ENCODE assay signal across 30 cellular contexts in the genomic region with DNA sequence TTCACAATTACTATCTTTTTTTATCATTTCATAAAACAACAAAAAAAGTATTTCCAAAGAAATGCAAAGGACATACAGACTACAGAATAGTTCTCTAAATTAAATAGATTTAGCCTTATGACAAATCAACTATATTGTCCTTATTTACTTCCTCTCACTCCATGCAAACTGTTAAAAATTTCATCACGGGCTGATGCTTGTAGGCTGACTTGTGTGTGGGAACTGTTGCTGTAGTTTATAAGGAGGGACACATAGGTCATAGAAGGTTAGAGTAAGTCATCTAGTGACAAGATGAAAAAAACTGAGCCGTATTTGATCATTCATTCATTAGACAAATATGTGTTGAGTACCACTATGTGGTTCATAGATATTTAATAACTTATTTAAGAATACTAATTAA.
"Had no signal": no experiment of that assay in that cellular context is flagged by ENCODE, and none has a peak within 500 bp of the region (broad histone marks: within the 10 kb centered on the region; RNA-seq: fewer than 3 reads in every experiment).

No MANE protein-coding gene starts in this region.

- H3K4me1 ChIP-seq: SJSA1 had no signal

- H3K27me3 ChIP-seq: adrenal gland, SJSA1 had no signal

- DNase-seq: activated B cell treated with CpG ODN at 0.5 μM for 24 hours; activated CD4-positive, alpha-beta memory T cell treated with anti-CD3 and anti-CD28 coated beads for 36 hours; activated CD4-positive, alpha-beta T cell treated with anti-CD3 and anti-CD28 coated beads for 4 hours; activated CD4-positive, alpha-beta T cell treated with anti-CD3 and anti-CD28 coated beads, Interleukin-2, amount 50 U/mL, for 1 hour; activated CD4-positive, CD25-positive, alpha-beta regulatory T cell treated with anti-CD3 and anti-CD28 coated beads, Interleukin-2, amount 50 U/mL, for 72 hours; activated CD8-positive, alpha-beta memory T cell treated with anti-CD3 and anti-CD28 coated beads, Interleukin-2, amount 50 U/mL, for 4 hours; activated gamma-delta T cell treated with Interleukin-2 at 50 U/mL for 16 hours; activated naive CD4-positive, alpha-beta T cell treated with anti-CD3 and anti-CD28 coated beads for 36 hours; activated T-cell treated with anti-CD3 and anti-CD28 coated beads for 4 hours; activated T-cell treated with anti-CD3 and anti-CD28 coated beads, Interleukin-2, amount 50 U/mL, for 4 hours; central memory CD4-positive, alpha-beta T cell; Karpas-422; KBM-7; NCI-H1105; NCI-H1417 treated with DMSO at 0.1 percent for 48 hours; NCI-H1930; NCI-H2081 treated with DMSO at 0.1 percent for 48 hours; NCI-H345; NCI-H524 treated with DMSO at 0.1 percent for 48 hours; PC-9; SHP77 treated with DMSO at 0.1 percent for 48 hours; SW 1271; T-helper 1 cell; T-helper 2 cell; T-helper 9 cell had no signal

- ATAC-seq: activated naive CD4-positive, alpha-beta T cell treated with anti-CD3 and anti-CD28 coated beads, Interleukin-2, amount 50 U/mL, for 72 hours; activated T-cell treated with anti-CD3 and anti-CD28 coated beads, Interleukin-2, amount 50 U/mL, for 4 hours; SK-N-SH treated with all-trans-retinoic acid at 6 μM for 48 hours had no signal

- H3K36me3 ChIP-seq: adrenal gland, SJSA1 had no signal

- H3K4me2 ChIP-seq: PC-9 had no signal

- H3K4me3 ChIP-seq: adrenal gland, PC-9, SJSA1 had no signal

- H3K27ac ChIP-seq: adrenal gland, PC-9, SJSA1, VCaP had no signal
